In genomic region chr12:1890810-1891209, GRCh38 we compare ENCODE assay signal across 2 cellular contexts.
TF ChIP-seq lines count a peak whose summit lies in the region.

No MANE protein-coding gene starts in this region.

TF ChIP-seq in SK-N-SH, 30 proteins besides CTCF, POLR2A, EP300 and RAD21 (continued from another document):
- no peak for TF ChIP-seq USF2 (IDR thresholded peaks at IDR 0.05; ENCODE audit: borderline replicate concordance, low read depth, low read length)
- TF ChIP-seq RFX5 (IDR thresholded peaks at IDR 0.05; ENCODE audit: low read length), result no peak
- TF ChIP-seq MAX (IDR thresholded peaks at IDR 0.05; ENCODE audit: low read depth), result no peak
- TF ChIP-seq RXRA (IDR thresholded peaks at IDR 0.05; ENCODE audit: borderline replicate concordance, low read depth), result no peak
- TF ChIP-seq CHD2 (IDR thresholded peaks at IDR 0.05; ENCODE audit: low read length, partially characterized antibody), result no peak
- TF ChIP-seq MEF2A (IDR thresholded peaks at IDR 0.05; ENCODE audit: borderline replicate concordance, low read depth), result no peak
- no peak for TF ChIP-seq SIN3A (IDR thresholded peaks at IDR 0.05; ENCODE audit: borderline replicate concordance, low read depth, low read length)
- no peak for TF ChIP-seq JUND (IDR thresholded peaks at IDR 0.05)
- no peak for TF ChIP-seq ELF1 (IDR thresholded peaks at IDR 0.05)
- TF ChIP-seq RCOR1 (IDR thresholded peaks at IDR 0.05; ENCODE audit: low read length), result no peak
TF ChIP-seq in SK-N-SH: peak in this region for 0.

TF ChIP-seq in SK-N-SH treated with all-trans-retinoic acid at 6 μM for 48 hours, 23 proteins besides CTCF, POLR2A, EP300 and RAD21 (continued from another document):
- TF ChIP-seq, protein P1, sequence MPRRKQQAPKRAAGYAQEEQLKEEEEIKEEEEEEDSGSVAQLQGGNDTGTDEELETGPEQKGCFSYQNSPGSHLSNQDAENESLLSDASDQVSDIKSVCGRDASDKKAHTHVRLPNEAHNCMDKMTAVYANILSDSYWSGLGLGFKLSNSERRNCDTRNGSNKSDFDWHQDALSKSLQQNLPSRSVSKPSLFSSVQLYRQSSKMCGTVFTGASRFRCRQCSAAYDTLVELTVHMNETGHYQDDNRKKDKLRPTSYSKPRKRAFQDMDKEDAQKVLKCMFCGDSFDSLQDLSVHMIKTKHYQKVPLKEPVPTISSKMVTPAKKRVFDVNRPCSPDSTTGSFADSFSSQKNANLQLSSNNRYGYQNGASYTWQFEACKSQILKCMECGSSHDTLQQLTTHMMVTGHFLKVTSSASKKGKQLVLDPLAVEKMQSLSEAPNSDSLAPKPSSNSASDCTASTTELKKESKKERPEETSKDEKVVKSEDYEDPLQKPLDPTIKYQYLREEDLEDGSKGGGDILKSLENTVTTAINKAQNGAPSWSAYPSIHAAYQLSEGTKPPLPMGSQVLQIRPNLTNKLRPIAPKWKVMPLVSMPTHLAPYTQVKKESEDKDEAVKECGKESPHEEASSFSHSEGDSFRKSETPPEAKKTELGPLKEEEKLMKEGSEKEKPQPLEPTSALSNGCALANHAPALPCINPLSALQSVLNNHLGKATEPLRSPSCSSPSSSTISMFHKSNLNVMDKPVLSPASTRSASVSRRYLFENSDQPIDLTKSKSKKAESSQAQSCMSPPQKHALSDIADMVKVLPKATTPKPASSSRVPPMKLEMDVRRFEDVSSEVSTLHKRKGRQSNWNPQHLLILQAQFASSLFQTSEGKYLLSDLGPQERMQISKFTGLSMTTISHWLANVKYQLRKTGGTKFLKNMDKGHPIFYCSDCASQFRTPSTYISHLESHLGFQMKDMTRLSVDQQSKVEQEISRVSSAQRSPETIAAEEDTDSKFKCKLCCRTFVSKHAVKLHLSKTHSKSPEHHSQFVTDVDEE (CRISPR knock-in tag; IDR thresholded peaks at IDR 0.05), result no peak
- TF ChIP-seq CSDC2 (CRISPR knock-in tag; IDR thresholded peaks at IDR 0.05), result no peak
- no peak for TF ChIP-seq GLIS3 (CRISPR knock-in tag; IDR thresholded peaks at IDR 0.05)
- TF ChIP-seq ZFP30 (CRISPR knock-in tag; IDR thresholded peaks at IDR 0.05), result no peak
- TF ChIP-seq BACH2 (CRISPR knock-in tag; IDR thresholded peaks at IDR 0.05; ENCODE audit: borderline replicate concordance), result no peak
- TF ChIP-seq, protein P2, sequence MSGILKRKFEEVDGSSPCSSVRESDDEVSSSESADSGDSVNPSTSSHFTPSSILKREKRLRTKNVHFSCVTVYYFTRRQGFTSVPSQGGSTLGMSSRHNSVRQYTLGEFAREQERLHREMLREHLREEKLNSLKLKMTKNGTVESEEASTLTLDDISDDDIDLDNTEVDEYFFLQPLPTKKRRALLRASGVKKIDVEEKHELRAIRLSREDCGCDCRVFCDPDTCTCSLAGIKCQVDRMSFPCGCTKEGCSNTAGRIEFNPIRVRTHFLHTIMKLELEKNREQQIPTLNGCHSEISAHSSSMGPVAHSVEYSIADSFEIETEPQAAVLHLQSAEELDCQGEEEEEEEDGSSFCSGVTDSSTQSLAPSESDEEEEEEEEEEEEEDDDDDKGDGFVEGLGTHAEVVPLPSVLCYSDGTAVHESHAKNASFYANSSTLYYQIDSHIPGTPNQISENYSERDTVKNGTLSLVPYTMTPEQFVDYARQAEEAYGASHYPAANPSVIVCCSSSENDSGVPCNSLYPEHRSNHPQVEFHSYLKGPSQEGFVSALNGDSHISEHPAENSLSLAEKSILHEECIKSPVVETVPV (CRISPR knock-in tag; IDR thresholded peaks at IDR 0.05), result no peak
- TF ChIP-seq SNAI2 (CRISPR knock-in tag; IDR thresholded peaks at IDR 0.05), result no peak
